1 cellular context compared by ENCODE assay signal in the genomic region with DNA sequence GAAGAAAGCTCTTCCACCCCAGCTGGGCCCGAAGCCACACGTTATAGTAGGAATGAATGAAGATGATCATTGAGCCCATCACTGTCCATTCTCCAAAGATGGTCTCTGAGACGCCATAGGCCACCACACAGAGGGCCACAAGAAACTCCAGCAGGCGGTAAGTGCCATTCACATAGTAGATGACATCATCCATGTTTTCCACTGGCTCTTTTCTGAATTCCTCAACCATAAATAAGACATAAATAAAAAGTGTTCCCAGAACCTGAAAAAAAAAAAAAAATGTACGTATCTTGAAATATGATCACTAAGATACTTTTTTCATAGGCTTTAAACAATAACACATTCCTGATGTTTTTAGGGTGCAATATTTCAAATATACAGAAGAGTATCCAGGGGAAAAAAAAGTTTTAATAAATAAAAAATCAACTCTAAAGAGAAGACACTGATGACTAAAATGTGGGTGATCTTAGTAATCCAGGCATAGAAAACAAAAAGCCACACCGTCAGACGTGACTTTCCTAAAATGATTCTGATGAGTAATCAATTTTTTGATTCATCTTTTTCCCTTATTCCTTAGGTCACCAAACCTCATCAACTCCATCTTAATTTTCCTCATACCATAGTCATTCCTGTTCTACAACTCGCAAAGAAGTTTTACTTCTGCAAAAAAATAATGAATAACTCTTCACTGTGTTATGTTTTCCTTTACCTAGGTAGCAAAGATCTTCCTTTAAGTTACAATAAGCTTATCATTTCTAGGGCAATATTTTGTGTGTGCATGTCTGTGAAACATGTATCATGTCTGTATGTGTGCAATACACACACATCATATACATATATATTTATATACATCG.
TF ChIP-seq lines count a peak whose summit lies in the region.

No MANE protein-coding gene starts in this region.

TF ChIP-seq in IMR-90, 13 proteins besides CTCF, POLR2A, EP300 and RAD21:
- TF ChIP-seq MAFK (IDR thresholded peaks at IDR 0.05; ENCODE audit: low read depth, low read length), result peak; percentile 97
- TF ChIP-seq, protein P1, sequence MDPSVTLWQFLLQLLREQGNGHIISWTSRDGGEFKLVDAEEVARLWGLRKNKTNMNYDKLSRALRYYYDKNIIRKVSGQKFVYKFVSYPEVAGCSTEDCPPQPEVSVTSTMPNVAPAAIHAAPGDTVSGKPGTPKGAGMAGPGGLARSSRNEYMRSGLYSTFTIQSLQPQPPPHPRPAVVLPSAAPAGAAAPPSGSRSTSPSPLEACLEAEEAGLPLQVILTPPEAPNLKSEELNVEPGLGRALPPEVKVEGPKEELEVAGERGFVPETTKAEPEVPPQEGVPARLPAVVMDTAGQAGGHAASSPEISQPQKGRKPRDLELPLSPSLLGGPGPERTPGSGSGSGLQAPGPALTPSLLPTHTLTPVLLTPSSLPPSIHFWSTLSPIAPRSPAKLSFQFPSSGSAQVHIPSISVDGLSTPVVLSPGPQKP (IDR thresholded peaks at IDR 0.05; ENCODE audit: borderline replicate concordance, low read depth, low read length), result no peak
